8 cellular contexts compared by ENCODE assay signal in the genomic region with DNA sequence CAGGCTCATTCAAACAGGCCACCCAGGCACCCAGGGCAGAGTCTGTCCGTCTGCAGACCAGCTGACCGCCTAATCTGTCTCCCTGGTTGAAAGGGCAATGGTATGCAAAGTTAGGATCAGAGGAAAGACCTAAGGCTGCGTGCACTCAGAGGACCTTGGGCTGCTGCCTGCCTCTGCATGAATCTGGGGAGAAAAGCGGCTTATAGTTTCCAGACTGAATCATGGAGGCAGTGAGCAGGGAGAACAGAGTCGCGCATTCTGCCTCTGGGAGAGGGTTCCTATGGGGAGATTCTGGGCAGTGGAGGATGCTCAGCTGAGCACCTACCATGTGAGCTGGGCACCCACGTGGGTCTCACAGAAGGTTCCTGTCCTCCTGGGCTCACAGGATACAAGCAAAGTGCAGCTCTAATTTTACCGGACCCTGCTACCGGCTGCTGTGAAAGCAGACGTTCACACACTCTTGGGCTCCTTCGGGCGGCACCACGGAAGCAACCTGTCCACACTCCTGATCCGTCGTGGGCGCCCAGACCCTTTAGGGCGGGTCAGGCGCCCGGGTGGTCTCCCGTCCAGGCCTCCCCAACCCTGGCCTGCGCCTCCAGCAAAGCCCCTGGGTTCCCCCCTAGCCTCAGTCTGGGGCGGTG. TPM values are rescaled to one million over a fixed set of nuclear protein-coding genes. Genes with fewer than 3 reads are reported as not detected.
DNase-seq lines count a peak whose midpoint lies in the region; ATAC-seq and TF ChIP-seq lines count a peak whose summit lies in the region.

No MANE protein-coding gene starts in this region.

- H3K79me2 ChIP-seq in H9 (ENCODE audit: insufficient read depth, low read length) = peaks cover 5% of the 10 kb centered on the region

- no peak overlapping the region for H3K27ac ChIP-seq in H9 (ENCODE audit: insufficient read length, low read depth, low read length)

- no peak overlapping the region for H4K91ac ChIP-seq in H9 (ENCODE audit: insufficient read length, low read depth, low read length)

- no peak overlapping the region for H2AK5ac ChIP-seq in H9 (ENCODE audit: insufficient read length, low read length)

- H3K4me2 ChIP-seq in H9 (ENCODE audit: insufficient read depth, insufficient read length, low read length) = peak overlapping the region; percentile 80

- peak overlapping the region; percentile 16 for H3K9ac ChIP-seq in H9 (ENCODE audit: extremely low read depth, insufficient read length, low read length)

- no peak overlapping the region for H4K5ac ChIP-seq in H9 (ENCODE audit: insufficient read length, low read depth, low read length)

- no peak overlapping the region for H4K8ac ChIP-seq in H9 (replicated peaks; ENCODE audit: insufficient read length, low read depth, low read length)

- no peaks in the 10 kb centered on the region for H4K20me1 ChIP-seq in H9 (ENCODE audit: control insufficient read depth, insufficient read depth, insufficient read length)

- H3K27ac Mint-ChIP-seq in H9 = peak overlapping the region in 1 of 3 experiments; percentile 85; a peak in 2 of 7 replicates
- H3K27ac Mint-ChIP-seq in activated naive CD8-positive, alpha-beta T cell treated with anti-CD3 and anti-CD28 coated beads for 36 hours = peak overlapping the region; percentile 72

- DNase-seq in DMS53 (lab: John Stamatoyannopoulos, UW) = peak; percentile 72
- DNase-seq in DMS53 treated with DMSO at 0.1 percent for 48 hours (lab: John Stamatoyannopoulos, UW; ENCODE audit: unreplicated experiment) = no peak
- no peak for DNase-seq in H9
- peak; percentile 29 for DNase-seq in M059J (ENCODE audit: low read depth)
- DNase-seq in activated naive CD8-positive, alpha-beta T cell treated with anti-CD3 and anti-CD28 coated beads for 36 hours = peak; percentile 29
- DNase-seq in left ventricle myocardium superior = no peak
- DNase-seq in putamen (ENCODE audit: low spot score) = peak; percentile 61
- DNase-seq in COLO829 (ENCODE audit: low spot score) = no peak

- H3K9me3 Mint-ChIP-seq in H9 = no peaks in the 10 kb centered on the region
- H3K9me3 Mint-ChIP-seq in activated naive CD8-positive, alpha-beta T cell treated with anti-CD3 and anti-CD28 coated beads for 36 hours = no peaks in the 10 kb centered on the region

- ATAC-seq in left ventricle myocardium superior = peak; percentile 25

- no peak overlapping the region for H2BK15ac ChIP-seq in H9 (ENCODE audit: low read depth, low read length)

- no peak overlapping the region for H3K56ac ChIP-seq in H9 (ENCODE audit: insufficient read length, low read depth, low read length)

- H3K36me3 Mint-ChIP-seq in H9 (ENCODE audit: insufficient read depth in 1 of 3, low read depth in 3 of 3) = peaks cover 6 to 10% (median 9%) of the 10 kb centered on the region in 3 experiments; a peak in 6 of 7 replicates
- peaks cover 20% of the 10 kb centered on the region for H3K36me3 Mint-ChIP-seq in activated naive CD8-positive, alpha-beta T cell treated with anti-CD3 and anti-CD28 coated beads for 36 hours

- no CpG with 5 or more reads among the region's 22 CpGs for WGBS in H9 (ENCODE audit: extremely low coverage, insufficient read length, low lambda C conversion rate)

- peaks cover 9% of the 10 kb centered on the region for H3K23me2 ChIP-seq in H9 (ENCODE audit: insufficient read length, low read depth, low read length, poor library complexity, severe bottlenecking)

- intact Hi-C loops in left ventricle myocardium superior (cut with micrococcal nuclease) = no loop called here

- TF ChIP-seq CTCF in H9 (conservative IDR thresholded peaks at IDR 0.05) = no peak

- peaks cover 23 to 25% of the 10 kb centered on the region in 2 experiments for H3K4me1 Mint-ChIP-seq in H9
- peaks cover 22% of the 10 kb centered on the region for H3K4me1 Mint-ChIP-seq in activated naive CD8-positive, alpha-beta T cell treated with anti-CD3 and anti-CD28 coated beads for 36 hours

- H3K4me3 Mint-ChIP-seq in H9 = peak overlapping the region; percentile 76 to 90
- H3K4me3 Mint-ChIP-seq in activated naive CD8-positive, alpha-beta T cell treated with anti-CD3 and anti-CD28 coated beads for 36 hours = peak overlapping the region; percentile 90

- H3K79me1 ChIP-seq in H9 (ENCODE audit: insufficient read depth, low read depth, low read length, poor library complexity, severe bottlenecking) = no peaks in the 10 kb centered on the region

- no peak overlapping the region for H3T11ph ChIP-seq in H9 (ENCODE audit: low read length)

- H2BK120ac ChIP-seq in H9 (ENCODE audit: low read depth, low read length, poor library complexity, severe bottlenecking) = no peak overlapping the region

- peaks cover 29% of the 10 kb centered on the region for H3K27me3 Mint-ChIP-seq in H9 (ENCODE audit: low read depth)
- H3K27me3 Mint-ChIP-seq in activated naive CD8-positive, alpha-beta T cell treated with anti-CD3 and anti-CD28 coated beads for 36 hours = no peaks in the 10 kb centered on the region

- H3K27me3 ChIP-seq in H9 (ENCODE audit: insufficient read depth, low read length) = no peaks in the 10 kb centered on the region; the same call in 1 of the 2 replicates

- H3K9me3 ChIP-seq in H9 (ENCODE audit: control insufficient read depth, low read depth, low read length) = no peaks in the 10 kb centered on the region

- no peak overlapping the region for H2AFZ ChIP-seq in H9 (ENCODE audit: low read length)

- no peaks in the 10 kb centered on the region; the same call in 1 of the 2 replicates for H3K4me1 ChIP-seq in H9 (ENCODE audit: insufficient read depth, low read length)

- H3K14ac ChIP-seq in H9 (ENCODE audit: insufficient read depth, low read length) = no peak overlapping the region

- no peak overlapping the region for H3K4ac ChIP-seq in H9 (ENCODE audit: low read depth, low read length)

- H2BK12ac ChIP-seq in H9 (ENCODE audit: insufficient read length, low read depth, low read length) = no peak overlapping the region

- no peak overlapping the region for H2BK5ac ChIP-seq in H9 (ENCODE audit: insufficient read length, low read length)

- no peak overlapping the region for H3K23ac ChIP-seq in H9 (ENCODE audit: insufficient read length, low read depth, low read length)

- H3K18ac ChIP-seq in H9 (ENCODE audit: insufficient read length, low read depth, low read length) = no peak overlapping the region

- no peak overlapping the region for H2BK20ac ChIP-seq in H9 (ENCODE audit: low read depth, low read length, poor library complexity, severe bottlenecking)

RNA-seq across cellular contexts. Expression of gene SCARB1, which starts 0.8 kb away (rescaled TPM):
- total RNA-seq in H9 (2021) (31.3 and 31.7 TPM in 2 replicates), left ventricle myocardium superior (12.0 TPM)
- total RNA-seq in M059J (2014; rRNA removed; shearing (Covaris generic)) = 35.6 and 38.0 TPM in 2 replicates
- 10 to 100 TPM; 40.3 to 43.8 TPM for total RNA-seq in activated naive CD8-positive, alpha-beta T cell treated with anti-CD3 and anti-CD28 coated beads for 36 hours

RNA-seq across cellular contexts. Expression of gene UBC, which starts 51.6 kb away (rescaled TPM):
- total RNA-seq in H9 (2021) = 523 and 533 TPM in 2 replicates
- 1,164 and 1,374 TPM in 2 replicates for total RNA-seq in M059J (2014; rRNA removed; shearing (Covaris generic))
- 100 to 1,000 TPM; 927 to 944 TPM for total RNA-seq in activated naive CD8-positive, alpha-beta T cell treated with anti-CD3 and anti-CD28 coated beads for 36 hours
- 1,197 TPM for total RNA-seq in left ventricle myocardium superior

Comparison
In these comparisons a context has a peak if more than half of its experiments do, and no peak if none do; other contexts are left out.
1. DNase-seq: peak in DMS53 (single experiment), M059J (single experiment), activated naive CD8-positive, alpha-beta T cell treated with anti-CD3 and anti-CD28 coated beads for 36 hours (single experiment) and putamen (single experiment); none in DMS53 treated with DMSO at 0.1 percent for 48 hours (single experiment), H9 (single experiment), left ventricle myocardium superior (single experiment) and COLO829 (single experiment).